22 cellular contexts compared by ENCODE assay signal in genomic region chr18:62682396-62682795, GRCh38. TPM values are rescaled to one million over a fixed set of nuclear protein-coding genes. Genes with fewer than 3 reads are reported as not detected.
DNase-seq lines count a peak whose midpoint lies in the region; ATAC-seq and TF ChIP-seq lines count a peak whose summit lies in the region.
"Had no signal": no experiment of that assay in that cellular context is flagged by ENCODE, and none has a peak within 500 bp of the region (broad histone marks: within the 10 kb centered on the region; RNA-seq: fewer than 3 reads in every experiment).

No MANE protein-coding gene starts in this region.

- no peaks in the 10 kb centered on the region for H3K27me3 ChIP-seq in neural progenitor cell
- no peaks in the 10 kb centered on the region for H3K27me3 ChIP-seq in dorsolateral prefrontal cortex
- H3K27me3 ChIP-seq: brain microvascular endothelial cell had no signal

- no peak overlapping the region for H3K9ac ChIP-seq in neural progenitor cell

- peaks cover 8% of the 10 kb centered on the region for H3F3A ChIP-seq in neural progenitor cell (ENCODE audit: low read depth)

- intact Hi-C loops in mucosa of descending colon (cut with DNase I, micrococcal nuclease), result no loop called here
- intact Hi-C loops in dorsolateral prefrontal cortex (cut with DNase I), result no loop called here

- H3K4me3 ChIP-seq in neural progenitor cell (no peak overlapping the region), mucosa of descending colon (no peak overlapping the region), dorsolateral prefrontal cortex (peak overlapping the region in 6 of 59 donors; percentile 1 to 37 (median 19))

- no peaks in the 10 kb centered on the region for H3K36me3 Mint-ChIP-seq in neural progenitor cell
- H3K36me3 Mint-ChIP-seq: activated CD8-positive, alpha-beta memory T cell treated with anti-CD3 and anti-CD28 coated beads, Interleukin-2, amount 10 ng/mL, durations not matched to agents 7 days and 5 days; activated naive CD8-positive, alpha-beta T cell treated with anti-CD3 and anti-CD28 coated beads, Interleukin-2, amount 10 ng/mL, durations not matched to agents 7 days and 5 days had no signal

- no peaks in the 10 kb centered on the region for H3K36me3 ChIP-seq in neural progenitor cell
- H3K36me3 ChIP-seq in mucosa of descending colon (ENCODE audit: low read depth), result no peaks in the 10 kb centered on the region
- H3K36me3 ChIP-seq: brain microvascular endothelial cell had no signal

- H3K79me2 ChIP-seq in neural progenitor cell (ENCODE audit: low read depth), result no peaks in the 10 kb centered on the region

- ATAC-seq in mucosa of descending colon (no peak), GM18870 (IDR thresholded peaks at IDR 0.05; ENCODE audit: unreplicated experiment) (no peak)
- ATAC-seq: activated CD8-positive, alpha-beta memory T cell treated with anti-CD3 and anti-CD28 coated beads, Interleukin-2, amount 10 ng/mL, durations not matched to agents 7 days and 5 days; activated T-helper 17 cell treated with anti-CD3 and anti-CD28 coated beads, Interleukin-2, amount 50 U/mL, for 72 hours; left ventricle myocardium superior had no signal

- peaks cover 9% of the 10 kb centered on the region for H3K9me3 Mint-ChIP-seq in neural progenitor cell
- H3K9me3 Mint-ChIP-seq: activated T-helper 17 cell treated with anti-CD3 and anti-CD28 coated beads, Interleukin-2, amount 50 U/mL, for 72 hours had no signal

- H3K4me2 ChIP-seq in neural progenitor cell, result no peak overlapping the region

- H3K27ac ChIP-seq in neural progenitor cell (no peak overlapping the region), dorsolateral prefrontal cortex (peak overlapping the region in 11 of 59 donors; percentile 10 to 44 (median 24))
- H3K27ac ChIP-seq: brain microvascular endothelial cell, RWPE1 had no signal

- no peak overlapping the region for H3K4me3 Mint-ChIP-seq in neural progenitor cell
- H3K4me3 Mint-ChIP-seq: activated CD8-positive, alpha-beta memory T cell treated with anti-CD3 and anti-CD28 coated beads, Interleukin-2, amount 10 ng/mL, durations not matched to agents 7 days and 5 days; activated naive CD8-positive, alpha-beta T cell treated with anti-CD3 and anti-CD28 coated beads, Interleukin-2, amount 10 ng/mL, durations not matched to agents 7 days and 5 days; activated T-helper 17 cell treated with anti-CD3 and anti-CD28 coated beads, Interleukin-2, amount 50 U/mL, for 72 hours; HFFc6 had no signal

- peak overlapping the region; percentile 28 for H2AFZ ChIP-seq in neural progenitor cell (replicated peaks)

- H3K4me1 Mint-ChIP-seq in neural progenitor cell, result peaks cover 37% of the 10 kb centered on the region
- H3K4me1 Mint-ChIP-seq: activated CD8-positive, alpha-beta memory T cell treated with anti-CD3 and anti-CD28 coated beads, Interleukin-2, amount 10 ng/mL, durations not matched to agents 7 days and 5 days; activated naive CD8-positive, alpha-beta T cell treated with anti-CD3 and anti-CD28 coated beads, Interleukin-2, amount 10 ng/mL, durations not matched to agents 7 days and 5 days; activated T-helper 17 cell treated with anti-CD3 and anti-CD28 coated beads, Interleukin-2, amount 50 U/mL, for 72 hours had no signal

- TF ChIP-seq CTCF in neural progenitor cell (IDR thresholded peaks at IDR 0.05) (no peak), mucosa of descending colon (IDR thresholded peaks at IDR 0.05) (no peak), dorsolateral prefrontal cortex (IDR thresholded peaks at IDR 0.05 in 54 of 56, conservative IDR thresholded peaks at IDR 0.05 in 2 of 56; ENCODE audit: low read depth in 1 of 56, partially characterized antibody in 56 of 56) (no peak)

- H3K27ac Mint-ChIP-seq in neural progenitor cell, result peak overlapping the region; percentile 22
- H3K27ac Mint-ChIP-seq: activated CD8-positive, alpha-beta memory T cell treated with anti-CD3 and anti-CD28 coated beads, Interleukin-2, amount 10 ng/mL, durations not matched to agents 7 days and 5 days; activated naive CD8-positive, alpha-beta T cell treated with anti-CD3 and anti-CD28 coated beads, Interleukin-2, amount 10 ng/mL, durations not matched to agents 7 days and 5 days; activated T-helper 17 cell treated with anti-CD3 and anti-CD28 coated beads, Interleukin-2, amount 50 U/mL, for 72 hours; HFFc6 had no signal

- H3K27me3 Mint-ChIP-seq in neural progenitor cell (ENCODE audit: insufficient read depth, low read depth), result peaks cover 2% of the 10 kb centered on the region

- H3K4me1 ChIP-seq in neural progenitor cell, result peaks cover 16% of the 10 kb centered on the region
- no peaks in the 10 kb centered on the region for H3K4me1 ChIP-seq in mucosa of descending colon (ENCODE audit: low read depth)

- H3K9me3 ChIP-seq in neural progenitor cell (ENCODE audit: low read depth), result no peaks in the 10 kb centered on the region
- H3K9me3 ChIP-seq in mucosa of descending colon, result no peaks in the 10 kb centered on the region

- no peaks in the 10 kb centered on the region for H4K20me1 ChIP-seq in neural progenitor cell (ENCODE audit: low read depth)

- peak; percentile 92 for DNase-seq in DMS79 treated with DMSO at 0.1 percent for 48 hours (lab: John Stamatoyannopoulos, UW)
- DNase-seq in NCI-H146 (lab: John Stamatoyannopoulos, UW), result peak; percentile 83
- peak; percentile 13 for DNase-seq in NCI-H524 treated with DMSO at 0.1 percent for 48 hours (lab: John Stamatoyannopoulos, UW)
- DNase-seq in neural progenitor cell (ENCODE audit: low spot score), result peak; percentile 10
- DNase-seq in mucosa of descending colon, result no peak
- no peak for DNase-seq in HuH-7.5 (ENCODE audit: low spot score)
- DNase-seq in dorsolateral prefrontal cortex, result no peak
- DNase-seq: activated CD4-positive, alpha-beta T cell treated with anti-CD3 and anti-CD28 coated beads for 4 hours; activated CD8-positive, alpha-beta memory T cell treated with anti-CD3 and anti-CD28 coated beads, Interleukin-2, amount 10 ng/mL, durations not matched to agents 7 days and 5 days; activated naive CD8-positive, alpha-beta T cell treated with anti-CD3 and anti-CD28 coated beads, Interleukin-2, amount 10 ng/mL, durations not matched to agents 7 days and 5 days; brain microvascular endothelial cell; cortex of kidney; DND-41; HFFc6; left ventricle myocardium superior; NCI-H2171 treated with DMSO at 0.1 percent for 48 hours; nucleus accumbens; stimulated activated CD4-positive, alpha-beta T cell treated with anti-CD3 and anti-CD28 coated beads, Interleukin-12 subunit alpha, Interleukin-12 subunit beta, amount 100 ng/mL, for 4 hours; stimulated activated CD8-positive, alpha-beta memory T cell treated with anti-CD3 and anti-CD28 coated beads, Interleukin-4, amount 100 ng/mL, for 48 hours had no signal

RNA-seq across cellular contexts. Expression of gene PHLPP1, which starts 32.9 kb away (rescaled TPM):
- 20.8 and 23.8 TPM in 2 replicates for total RNA-seq in neural progenitor cell (ENCODE audit: low replicate concordance)
- 10 to 100 TPM; 17.9 to 28.9 (median 19.7) TPM for total RNA-seq in mucosa of descending colon
- 100 to 1,000 TPM in 66 of 120 experiments, 10 to 100 TPM in 54; 42.7 to 292 (median 103) TPM for total RNA-seq in dorsolateral prefrontal cortex

Comparison
In these comparisons a context has a peak if more than half of its experiments do, and no peak if none do; other contexts are left out.
1. DNase-seq: peak in DMS79 treated with DMSO at 0.1 percent for 48 hours (single experiment), NCI-H146 (single experiment), NCI-H524 treated with DMSO at 0.1 percent for 48 hours (single experiment) and neural progenitor cell (single experiment); none in mucosa of descending colon (0 of 3), HuH-7.5 (single experiment) and dorsolateral prefrontal cortex (0 of 10).